ENCODE assay signal across 21 cellular contexts in genomic region chr2:153567367-153567766, GRCh38.
A peak's percentile ranks its signal among the peaks of the same experiment; 100 is the strongest.
DNase-seq lines count a peak whose midpoint lies in the region; ATAC-seq, FAIRE-seq and TF ChIP-seq lines count a peak whose summit lies in the region.
"Had no signal": no experiment of that assay in that cellular context is flagged by ENCODE, and none has a peak within 500 bp of the region (broad histone marks: within the 10 kb centered on the region; RNA-seq: fewer than 3 reads in every experiment).

No MANE protein-coding gene starts in this region.

- no peaks in the 10 kb centered on the region for H3K27me3 Mint-ChIP-seq in activated CD8-positive, alpha-beta T cell treated with anti-CD3 and anti-CD28 coated beads for 36 hours
- H3K27me3 Mint-ChIP-seq: CD4-positive, alpha-beta memory T cell; IgD-negative memory B cell had no signal

- intact Hi-C loops in body of pancreas (cut with DNase I) = no loop called here
- intact Hi-C loops in pancreas (cut with DNase I) = no loop called here
- intact Hi-C loops in activated CD8-positive, alpha-beta T cell treated with anti-CD3 and anti-CD28 coated beads for 36 hours (cut with micrococcal nuclease) = no loop called here
- intact Hi-C loops in sigmoid colon (cut with DNase I) = no loop called here

- peak overlapping the region; percentile 74 for H3K4me2 ChIP-seq in Karpas-422 (ENCODE audit: low read depth, low read length, poor library complexity, severe bottlenecking)
- H3K4me2 ChIP-seq: BLaER1 had no signal

- TF ChIP-seq POLR2A in body of pancreas (IDR thresholded peaks at IDR 0.05) = no peak
- no peak for TF ChIP-seq POLR2A in sigmoid colon (IDR thresholded peaks at IDR 0.05)

- H3K4me1 ChIP-seq in Karpas-422 (ENCODE audit: low read length) = peaks cover 50% of the 10 kb centered on the region
- peaks cover 6% of the 10 kb centered on the region for H3K4me1 ChIP-seq in body of pancreas
- peaks cover 0 to 6% (median 0%) of the 10 kb centered on the region in 3 donors for H3K4me1 ChIP-seq in pancreas
- H3K4me1 ChIP-seq in sigmoid colon = no peaks in the 10 kb centered on the region
- H3K4me1 ChIP-seq: BLaER1 had no signal

- H3K4me3 ChIP-seq in Karpas-422 (ENCODE audit: low read length) = no peak overlapping the region
- no peak overlapping the region for H3K4me3 ChIP-seq in body of pancreas
- peak overlapping the region in 1 of 4 donors; percentile 3 for H3K4me3 ChIP-seq in pancreas
- H3K4me3 ChIP-seq in sigmoid colon = no peak overlapping the region
- H3K4me3 ChIP-seq: BLaER1 had no signal

- H4K20me1 ChIP-seq in Karpas-422 (ENCODE audit: insufficient read depth, low read depth, low read length) = no peaks in the 10 kb centered on the region
- H4K20me1 ChIP-seq: BLaER1 had no signal

- no peaks in the 10 kb centered on the region for H3K9me2 ChIP-seq in Karpas-422 (replicated peaks; ENCODE audit: insufficient read depth, low read length)

- H3K9ac ChIP-seq in Karpas-422 (ENCODE audit: low read length) = no peak overlapping the region
- H3K9ac ChIP-seq: BLaER1 had no signal

- no peak for TF ChIP-seq CTCF in body of pancreas (IDR thresholded peaks at IDR 0.05)
- TF ChIP-seq CTCF in pancreas (IDR thresholded peaks at IDR 0.05) = no peak
- no peak for TF ChIP-seq CTCF in activated CD8-positive, alpha-beta T cell treated with anti-CD3 and anti-CD28 coated beads for 36 hours (IDR thresholded peaks at IDR 0.05)
- no peak for TF ChIP-seq CTCF in sigmoid colon (IDR thresholded peaks at IDR 0.05)

- H3K4me1 Mint-ChIP-seq in activated CD8-positive, alpha-beta T cell treated with anti-CD3 and anti-CD28 coated beads for 36 hours (ENCODE audit: low read depth) = no peaks in the 10 kb centered on the region
- H3K4me1 Mint-ChIP-seq: CD14-positive monocyte; CD4-positive, alpha-beta memory T cell; IgD-negative memory B cell had no signal

- H3K36me3 Mint-ChIP-seq in activated CD8-positive, alpha-beta T cell treated with anti-CD3 and anti-CD28 coated beads for 36 hours (ENCODE audit: low read depth) = no peaks in the 10 kb centered on the region
- H3K36me3 Mint-ChIP-seq: CD14-positive monocyte; CD4-positive, alpha-beta memory T cell; IgD-negative memory B cell had no signal

- TF ChIP-seq EP300 in sigmoid colon (IDR thresholded peaks at IDR 0.05) = no peak

- no peak overlapping the region for H3K27ac Mint-ChIP-seq in activated CD8-positive, alpha-beta T cell treated with anti-CD3 and anti-CD28 coated beads for 36 hours
- H3K27ac Mint-ChIP-seq: CD14-positive monocyte; CD4-positive, alpha-beta memory T cell; HFFc6; IgD-negative memory B cell had no signal

- CTCF ChIA-PET in activated CD8-positive, alpha-beta T cell treated with anti-CD3 and anti-CD28 coated beads for 36 hours (lab: Charles Lee) = no interaction called here

- H3K9me3 ChIP-seq in Karpas-422 (ENCODE audit: low read length) (no peaks in the 10 kb centered on the region), body of pancreas (no peaks in the 10 kb centered on the region), pancreas (no peaks in the 10 kb centered on the region), sigmoid colon (no peaks in the 10 kb centered on the region)
- H3K9me3 ChIP-seq: BLaER1 had no signal

- H2AFZ ChIP-seq in Karpas-422 (ENCODE audit: low read length) = 0 out of 2 replicates have a peak overlapping the region, but pooled peaks have one; percentile 13

- H3K79me2 ChIP-seq in Karpas-422 (ENCODE audit: low read length) = no peaks in the 10 kb centered on the region

- H3K27me3 ChIP-seq in Karpas-422 (ENCODE audit: low read length) (no peaks in the 10 kb centered on the region), body of pancreas (no peaks in the 10 kb centered on the region), pancreas (no peaks in the 10 kb centered on the region), sigmoid colon (no peaks in the 10 kb centered on the region)
- H3K27me3 ChIP-seq: BLaER1 had no signal

- H3K27ac ChIP-seq in Karpas-422 (ENCODE audit: low read length) (peak overlapping the region; percentile 90; the same call in 1 of the 2 replicates), body of pancreas (no peak overlapping the region), pancreas (no peak overlapping the region), sigmoid colon (no peak overlapping the region)
- H3K27ac ChIP-seq: BLaER1 had no signal

- peak; percentile 81 for ATAC-seq in body of pancreas
- ATAC-seq in left lobe of liver = peak; percentile 83
- ATAC-seq in pancreas = peak; percentile 72 to 92 (median 78)
- no peak for ATAC-seq in HG03135 (IDR thresholded peaks at IDR 0.05; ENCODE audit: unreplicated experiment)
- ATAC-seq in activated CD8-positive, alpha-beta T cell treated with anti-CD3 and anti-CD28 coated beads for 36 hours = no peak
- ATAC-seq: HCT116 had no signal

- H3K36me3 ChIP-seq in Karpas-422 (ENCODE audit: insufficient read depth, low read length) = no peaks in the 10 kb centered on the region
- H3K36me3 ChIP-seq in body of pancreas (replicated peaks in 1 of 2; ENCODE audit: insufficient read depth in 1 of 2, low read depth in 2 of 2) = no peaks in the 10 kb centered on the region
- no peaks in the 10 kb centered on the region for H3K36me3 ChIP-seq in pancreas
- H3K36me3 ChIP-seq in sigmoid colon = no peaks in the 10 kb centered on the region
- H3K36me3 ChIP-seq: BLaER1 had no signal

- peaks cover 2% of the 10 kb centered on the region for H3K9me3 Mint-ChIP-seq in activated CD8-positive, alpha-beta T cell treated with anti-CD3 and anti-CD28 coated beads for 36 hours
- H3K9me3 Mint-ChIP-seq: CD4-positive, alpha-beta memory T cell; IgD-negative memory B cell had no signal

- POLR2A ChIA-PET in activated CD8-positive, alpha-beta T cell treated with anti-CD3 and anti-CD28 coated beads for 36 hours (lab: Charles Lee) = no interaction called here

- H3K4me3 Mint-ChIP-seq in activated CD8-positive, alpha-beta T cell treated with anti-CD3 and anti-CD28 coated beads for 36 hours = no peak overlapping the region
- H3K4me3 Mint-ChIP-seq: CD14-positive monocyte; CD4-positive, alpha-beta memory T cell; HFFc6; IgD-negative memory B cell had no signal

- 22 to 30% methylated on average over 3 of the region's 3 CpGs for WGBS in body of pancreas, 2 donors
- 11 to 18% methylated on average over 3 of the region's 3 CpGs for WGBS in pancreas, 2 donors
- WGBS in sigmoid colon, 2 donors = 25 to 70% methylated on average over 3 of the region's 3 CpGs

- no peak for DNase-seq in Karpas-422
- DNase-seq in body of pancreas = peak in 2 of 4 donors; percentile 11 to 15
- no peak for DNase-seq in left lobe of liver (ENCODE audit: low spot score)
- no peak for DNase-seq in pancreas
- no peak for DNase-seq in AG08396 (ENCODE audit: low spot score)
- no peak for DNase-seq in activated CD8-positive, alpha-beta T cell treated with anti-CD3 and anti-CD28 coated beads for 36 hours
- DNase-seq in sigmoid colon = no peak
- DNase-seq: ACHN; CD4-positive, alpha-beta memory T cell; DMS79 treated with DMSO at 0.1 percent for 48 hours; GF-D8; HFFc6; KBM-7 had no signal

- no peak for FAIRE-seq in pancreas (lab: Jason Lieb, UNC)
- FAIRE-seq: A204.1, H54, HTR-8/SVneo had no signal

Comparison
In these comparisons a context has a peak if more than half of its experiments do, and no peak if none do; other contexts are left out.
1. ATAC-seq: peak in body of pancreas (single experiment), left lobe of liver (single experiment) and pancreas (4 of 4); none in HG03135 (single experiment) and activated CD8-positive, alpha-beta T cell treated with anti-CD3 and anti-CD28 coated beads for 36 hours (single experiment).